8 cellular contexts compared by ENCODE assay signal in the genomic region with DNA sequence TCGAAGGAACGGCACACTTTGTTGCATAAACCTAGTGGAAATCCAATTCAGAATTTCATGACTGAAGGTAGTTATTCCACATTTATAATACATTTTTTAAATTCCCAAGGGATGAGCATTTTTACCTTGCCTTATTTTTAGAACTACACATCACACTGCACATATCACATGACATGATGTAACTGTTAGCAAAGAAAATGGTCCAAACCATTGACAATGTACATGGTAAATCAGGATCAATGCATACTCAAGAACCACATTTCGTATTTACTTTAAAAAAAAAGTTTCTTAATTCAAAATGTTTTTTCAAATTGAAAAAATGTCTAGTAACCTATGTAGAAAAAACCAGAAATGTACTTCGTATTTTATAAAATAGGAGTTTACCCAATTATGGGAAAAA. TPM values are rescaled to one million over a fixed set of nuclear protein-coding genes. Genes with fewer than 3 reads are reported as not detected.
DNase-seq lines count a peak whose midpoint lies in the region; ATAC-seq and TF ChIP-seq lines count a peak whose summit lies in the region.

No MANE protein-coding gene starts in this region.

- DNase-seq in GM12865 (ENCODE audit: low read depth): no peak
- DNase-seq in SJSA1 (ENCODE audit: low read depth in 1 of 2, low spot score in 2 of 2): no peak
- no peak for DNase-seq in epithelial cell of proximal tubule (ENCODE audit: low read depth)
- no peak for DNase-seq in progenitor cell of endocrine pancreas (ENCODE audit: low spot score, unreplicated experiment)
- DNase-seq in mucosa of descending colon: no peak
- DNase-seq in T-helper 9 cell: no peak
- no peak for DNase-seq in NCI-H1436 (lab: John Stamatoyannopoulos, UW)

- no peaks in the 10 kb centered on the region for H3K9me3 Mint-ChIP-seq in progenitor cell of endocrine pancreas (ENCODE audit: low read depth)

- ATAC-seq in mucosa of descending colon: no peak
- no peak for ATAC-seq in GM18511 (IDR thresholded peaks at IDR 0.05; ENCODE audit: unreplicated experiment)

- peak overlapping the region; percentile 25 for H3K27ac Mint-ChIP-seq in progenitor cell of endocrine pancreas

- H3K4me3 ChIP-seq in GM12865 (ENCODE audit: low read depth, low read length) (peak overlapping the region; percentile 83), SJSA1 (peak overlapping the region; percentile 91), epithelial cell of proximal tubule (ENCODE audit: low read depth, low read length) (peak overlapping the region; percentile 84), mucosa of descending colon (no peak overlapping the region)

- H3K27me3 Mint-ChIP-seq in progenitor cell of endocrine pancreas: no peaks in the 10 kb centered on the region

- no peaks in the 10 kb centered on the region for H3K36me3 Mint-ChIP-seq in progenitor cell of endocrine pancreas (ENCODE audit: insufficient read depth)

- intact Hi-C loops in mucosa of descending colon (cut with DNase I, micrococcal nuclease): loop anchor here in 1 of 2 donors (10.0 kb wide), 1 partner anchor 146 kb away; no protein-coding TSS in a partner anchor

- no peaks in the 10 kb centered on the region for H3K9me3 ChIP-seq in SJSA1 (replicated peaks)
- H3K9me3 ChIP-seq in mucosa of descending colon: no peaks in the 10 kb centered on the region

- H3K27me3 ChIP-seq in SJSA1 (replicated peaks): no peaks in the 10 kb centered on the region

- H3K4me1 ChIP-seq in SJSA1 (replicated peaks) (peaks cover 27% of the 10 kb centered on the region), mucosa of descending colon (ENCODE audit: low read depth) (peaks cover 20% of the 10 kb centered on the region)

- TF ChIP-seq CTCF in GM12865 (IDR thresholded peaks at IDR 0.05; ENCODE audit: insufficient read depth, low read depth, low read length, missing control alignments) (no peak), epithelial cell of proximal tubule (conservative IDR thresholded peaks at IDR 0.05; ENCODE audit: low read depth, low read length) (no peak), progenitor cell of endocrine pancreas (IDR thresholded peaks at IDR 0.05; ENCODE audit: unreplicated experiment) (no peak), mucosa of descending colon (IDR thresholded peaks at IDR 0.05) (no peak)

- H3K4me1 Mint-ChIP-seq in progenitor cell of endocrine pancreas (ENCODE audit: low read depth): peaks cover 50% of the 10 kb centered on the region

- peak overlapping the region; percentile 97 for H3K4me3 Mint-ChIP-seq in progenitor cell of endocrine pancreas (ENCODE audit: low read depth)

- H3K36me3 ChIP-seq in SJSA1 (peaks cover 23% of the 10 kb centered on the region), mucosa of descending colon (ENCODE audit: low read depth) (no peaks in the 10 kb centered on the region)

- H3K27ac ChIP-seq in SJSA1: peak overlapping the region; percentile 2

RNA-seq across cellular contexts. Expression of a gene that starts 2.5 kb away (rescaled TPM):
- total RNA-seq in SJSA1 (2014; rRNA removed; shearing (Covaris generic)): 19.7 and 37.9 TPM in 2 replicates
- total RNA-seq in epithelial cell of proximal tubule: 21.1 and 33.2 TPM in 2 replicates
- total RNA-seq in progenitor cell of endocrine pancreas: 173 and 174 TPM in 2 replicates
- 100 to 1,000 TPM in 1 of 3 donors, 10 to 100 TPM in 2; 80.2 to 107 (median 88.8) TPM for total RNA-seq in mucosa of descending colon
